In the genomic region with DNA sequence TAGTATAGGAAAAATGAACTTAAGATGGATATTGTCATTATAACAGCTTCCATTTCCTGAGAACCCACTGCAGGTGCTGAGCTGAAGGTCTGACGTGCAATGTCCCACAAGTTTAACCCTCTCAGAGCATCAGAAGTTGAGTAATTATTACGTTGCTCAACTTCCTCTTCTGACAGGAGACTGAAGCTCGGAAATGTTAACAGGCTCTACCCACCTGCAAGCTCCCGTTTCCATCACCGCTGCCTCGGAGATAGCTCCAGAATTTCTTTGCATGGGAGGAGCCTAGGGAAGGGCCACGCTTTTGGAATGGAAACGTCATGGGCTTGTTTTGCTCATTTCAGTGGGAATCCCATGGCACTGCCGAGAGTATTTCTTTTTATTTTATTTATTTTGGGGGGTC, we compare ENCODE assay signal across 8 cellular contexts. TPM values are rescaled to one million over a fixed set of nuclear protein-coding genes. Genes with fewer than 3 reads are reported as not detected.
DNase-seq lines count a peak whose midpoint lies in the region; ATAC-seq and TF ChIP-seq lines count a peak whose summit lies in the region.

No MANE protein-coding gene starts in this region.

- H3K36me3 Mint-ChIP-seq in activated CD4-positive, alpha-beta memory T cell treated with anti-CD3 and anti-CD28 coated beads, Interleukin-2, amount 10 ng/mL, durations not matched to agents 7 days and 5 days (ENCODE audit: low read depth), result peaks cover 12% of the 10 kb centered on the region
- H3K36me3 Mint-ChIP-seq in memory B cell, result no peaks in the 10 kb centered on the region

- H4K20me1 ChIP-seq in Loucy (ENCODE audit: insufficient read depth, low read length, poor library complexity, severe bottlenecking), result peaks cover 24% of the 10 kb centered on the region

- H2AFZ ChIP-seq in Loucy (ENCODE audit: low read length), result no peak overlapping the region

- peaks cover 50% of the 10 kb centered on the region for H3K4me1 Mint-ChIP-seq in activated CD4-positive, alpha-beta memory T cell treated with anti-CD3 and anti-CD28 coated beads, Interleukin-2, amount 10 ng/mL, durations not matched to agents 7 days and 5 days
- H3K4me1 Mint-ChIP-seq in memory B cell, result peaks cover 24% of the 10 kb centered on the region

- peaks cover 14% of the 10 kb centered on the region for H3K27me3 Mint-ChIP-seq in activated CD4-positive, alpha-beta memory T cell treated with anti-CD3 and anti-CD28 coated beads, Interleukin-2, amount 10 ng/mL, durations not matched to agents 7 days and 5 days
- H3K27me3 Mint-ChIP-seq in memory B cell, result peaks cover 4% of the 10 kb centered on the region

- H3K36me3 ChIP-seq in Loucy (ENCODE audit: insufficient read depth, low read length) (no peaks in the 10 kb centered on the region), brain microvascular endothelial cell (replicated peaks) (peaks cover 1% of the 10 kb centered on the region)

- peak overlapping the region; percentile 88 for H3K27ac Mint-ChIP-seq in activated CD4-positive, alpha-beta memory T cell treated with anti-CD3 and anti-CD28 coated beads, Interleukin-2, amount 10 ng/mL, durations not matched to agents 7 days and 5 days
- peak overlapping the region; percentile 91 for H3K27ac Mint-ChIP-seq in memory B cell

- no peaks in the 10 kb centered on the region for H3K9me3 Mint-ChIP-seq in activated CD4-positive, alpha-beta memory T cell treated with anti-CD3 and anti-CD28 coated beads, Interleukin-2, amount 10 ng/mL, durations not matched to agents 7 days and 5 days
- H3K9me3 Mint-ChIP-seq in memory B cell, result no peaks in the 10 kb centered on the region

- peak; percentile 18 for DNase-seq in DMS53 treated with DMSO at 0.1 percent for 48 hours (lab: John Stamatoyannopoulos, UW; ENCODE audit: unreplicated experiment)
- DNase-seq in activated CD4-positive, alpha-beta memory T cell treated with anti-CD3 and anti-CD28 coated beads, Interleukin-2, amount 10 ng/mL, durations not matched to agents 7 days and 5 days, result peak; percentile 40
- peak in 1 of 2 donors; percentile 47 for DNase-seq in memory B cell (ENCODE audit: low spot score in 2 of 2)
- DNase-seq in brain microvascular endothelial cell, result no peak
- no peak for DNase-seq in HUDEP-2 (lab: John Stamatoyannopoulos, UW; ENCODE audit: unreplicated experiment in 76 of 76)
- DNase-seq in NCI-H128 (lab: John Stamatoyannopoulos, UW; ENCODE audit: unreplicated experiment), result no peak
- DNase-seq in iPS-NIHi11 (ENCODE audit: low spot score), result no peak

- H3K9ac ChIP-seq in Loucy (ENCODE audit: low read depth, low read length, poor library complexity, severe bottlenecking), result no peak overlapping the region

- no peak overlapping the region for H3K27ac ChIP-seq in brain microvascular endothelial cell

- peak overlapping the region; percentile 95 for H3K4me2 ChIP-seq in Loucy (ENCODE audit: low read depth, low read length, poor library complexity, severe bottlenecking)

- H3K4me3 ChIP-seq in Loucy (ENCODE audit: low read length, poor library complexity, severe bottlenecking) (no peak overlapping the region), brain microvascular endothelial cell (ENCODE audit: low read depth, low read length) (no peak overlapping the region)

- in situ Hi-C loops in brain microvascular endothelial cell (cut with HindIII; ENCODE audit: low pct_ligation_motif_present, low sequenced_read_pairs), result loop anchor here (10.0 to 25.0 kb wide), 2 partner anchors 288 to 490 kb away; no protein-coding TSS in a partner anchor

- H3F3A ChIP-seq in Loucy (ENCODE audit: low read depth), result no peaks in the 10 kb centered on the region

- CTCF ChIA-PET in activated CD4-positive, alpha-beta memory T cell treated with anti-CD3 and anti-CD28 coated beads, Interleukin-2, amount 10 ng/mL, durations not matched to agents 7 days and 5 days (lab: Charles Lee), result interaction anchor here (0.8 to 6.6 kb wide), 31 partner anchors 9 to 513 kb away, joined by 3 to 112 read pairs (median 4); partner anchors contain the start of genes ASB6, IER5L and PTPA

- H3K9me2 ChIP-seq in Loucy (replicated peaks; ENCODE audit: low read depth, low read length), result no peaks in the 10 kb centered on the region

- peaks cover 29% of the 10 kb centered on the region for H3K4me1 ChIP-seq in Loucy (ENCODE audit: insufficient read depth, low read length, poor library complexity, severe bottlenecking)

- H3K27me3 ChIP-seq in Loucy (ENCODE audit: insufficient read depth, low read length, poor library complexity, severe bottlenecking), result no peaks in the 10 kb centered on the region
- H3K27me3 ChIP-seq in brain microvascular endothelial cell (replicated peaks), result no peaks in the 10 kb centered on the region

- no peaks in the 10 kb centered on the region for H3K9me3 ChIP-seq in Loucy (ENCODE audit: insufficient read depth, low read depth, low read length)

- POLR2A ChIA-PET in activated CD4-positive, alpha-beta memory T cell treated with anti-CD3 and anti-CD28 coated beads, Interleukin-2, amount 10 ng/mL, durations not matched to agents 7 days and 5 days (lab: Charles Lee), result interaction anchor here (1.0 to 4.3 kb wide), 12 partner anchors 14 to 795 kb away, joined by 3 to 44 read pairs (median 4); partner anchors contain the start of genes ASB6, PTPA and SPOUT1

- H3K4me3 Mint-ChIP-seq in activated CD4-positive, alpha-beta memory T cell treated with anti-CD3 and anti-CD28 coated beads, Interleukin-2, amount 10 ng/mL, durations not matched to agents 7 days and 5 days, result peak overlapping the region; percentile 81
- H3K4me3 Mint-ChIP-seq in memory B cell, result peak overlapping the region; percentile 89

- peaks cover 39% of the 10 kb centered on the region for H3K79me2 ChIP-seq in Loucy (ENCODE audit: insufficient read depth, low read length)

- ATAC-seq in memory B cell (ENCODE audit: low read depth), result peak; percentile 59

- no peak for TF ChIP-seq CTCF in Loucy (conservative IDR thresholded peaks at IDR 0.05; ENCODE audit: low read length)
- no peak for TF ChIP-seq CTCF in brain microvascular endothelial cell (IDR thresholded peaks at IDR 0.05; ENCODE audit: low read depth, low read length, missing control alignments)

RNA-seq across cellular contexts. Expression of gene NTMT1, which starts 1.0 kb away (rescaled TPM):
- 10 to 100 TPM; 34.2 to 38.7 TPM for total RNA-seq in activated CD4-positive, alpha-beta memory T cell treated with anti-CD3 and anti-CD28 coated beads, Interleukin-2, amount 10 ng/mL, durations not matched to agents 7 days and 5 days

RNA-seq across cellular contexts. Expression of gene C9orf50, which starts 4.0 kb away (rescaled TPM):
- total RNA-seq in activated CD4-positive, alpha-beta memory T cell treated with anti-CD3 and anti-CD28 coated beads, Interleukin-2, amount 10 ng/mL, durations not matched to agents 7 days and 5 days, result not detected

RNA-seq across cellular contexts. Expression of gene ASB6, which starts 17.0 kb away (rescaled TPM):
- 10 to 100 TPM; 22.5 to 23.4 TPM for total RNA-seq in activated CD4-positive, alpha-beta memory T cell treated with anti-CD3 and anti-CD28 coated beads, Interleukin-2, amount 10 ng/mL, durations not matched to agents 7 days and 5 days

RNA-seq across cellular contexts. Expression of gene PRRX2, which starts 40.5 kb away (rescaled TPM):
- total RNA-seq in activated CD4-positive, alpha-beta memory T cell treated with anti-CD3 and anti-CD28 coated beads, Interleukin-2, amount 10 ng/mL, durations not matched to agents 7 days and 5 days, result not detected

Comparison
In these comparisons a context has a peak if more than half of its experiments do, and no peak if none do; other contexts are left out.
1. DNase-seq: peak in DMS53 treated with DMSO at 0.1 percent for 48 hours (single experiment) and activated CD4-positive, alpha-beta memory T cell treated with anti-CD3 and anti-CD28 coated beads, Interleukin-2, amount 10 ng/mL, durations not matched to agents 7 days and 5 days (single experiment); none in brain microvascular endothelial cell (single experiment), HUDEP-2 (0 of 76), NCI-H128 (single experiment) and iPS-NIHi11 (single experiment).